2 cellular contexts compared by ENCODE assay signal in genomic region chr10:5643356-5643755, GRCh38.
A peak's percentile ranks its signal among the peaks of the same experiment; 100 is the strongest.
TF ChIP-seq lines count a peak whose summit lies in the region.

No MANE protein-coding gene starts in this region.

TF ChIP-seq in liver, 16 proteins besides CTCF, POLR2A, EP300 and RAD21:
- TF ChIP-seq REST (IDR thresholded peaks at IDR 0.05) (no peak), ATF3 (IDR thresholded peaks at IDR 0.05) (no peak), FOXA1 (IDR thresholded peaks at IDR 0.05) (no peak), ZBTB33 (IDR thresholded peaks at IDR 0.05) (no peak), NR2F2 (IDR thresholded peaks at IDR 0.05) (peak; percentile 40)

TF ChIP-seq in HepG2, 621 proteins besides CTCF, POLR2A, EP300 and RAD21:
- no peak for TF ChIP-seq ZNF713 (CRISPR knock-in tag; IDR thresholded peaks at IDR 0.05)
- TF ChIP-seq SNAPC5 (CRISPR knock-in tag; IDR thresholded peaks at IDR 0.05; ENCODE audit: borderline replicate concordance) = no peak
- TF ChIP-seq ZNF44 (CRISPR knock-in tag; IDR thresholded peaks at IDR 0.05) = no peak
- TF ChIP-seq PAXIP1 (CRISPR knock-in tag; conservative IDR thresholded peaks at IDR 0.05) = no peak
- no peak for TF ChIP-seq ZNF136 (CRISPR knock-in tag; IDR thresholded peaks at IDR 0.05; ENCODE audit: low read depth)
- no peak for TF ChIP-seq ZNF329 (CRISPR knock-in tag; IDR thresholded peaks at IDR 0.05; ENCODE audit: low read depth)
- no peak for TF ChIP-seq BCL3 (CRISPR knock-in tag; IDR thresholded peaks at IDR 0.05)
- TF ChIP-seq ZNF121 (CRISPR knock-in tag; IDR thresholded peaks at IDR 0.05) = no peak
- TF ChIP-seq RFX1 (IDR thresholded peaks at IDR 0.05) = no peak
- TF ChIP-seq ZNF629 (CRISPR knock-in tag; conservative IDR thresholded peaks at IDR 0.05) = no peak
- TF ChIP-seq ZNF839 (CRISPR knock-in tag; IDR thresholded peaks at IDR 0.05; ENCODE audit: borderline replicate concordance) = no peak
- TF ChIP-seq ZNF337 (CRISPR knock-in tag; IDR thresholded peaks at IDR 0.05; ENCODE audit: borderline replicate concordance, low read depth) = no peak
- no peak for TF ChIP-seq ZFP82 (CRISPR knock-in tag; IDR thresholded peaks at IDR 0.05; ENCODE audit: borderline replicate concordance)
- no peak for TF ChIP-seq HINFP (CRISPR knock-in tag; IDR thresholded peaks at IDR 0.05; ENCODE audit: low read depth)
- no peak for TF ChIP-seq GFI1 (CRISPR knock-in tag; IDR thresholded peaks at IDR 0.05; ENCODE audit: borderline replicate concordance)
- no peak for TF ChIP-seq ZSCAN12 (CRISPR knock-in tag; IDR thresholded peaks at IDR 0.05)
- TF ChIP-seq ATF3 (CRISPR knock-in tag; IDR thresholded peaks at IDR 0.05) = no peak
- TF ChIP-seq SNAPC2 (CRISPR knock-in tag; IDR thresholded peaks at IDR 0.05) = no peak
- TF ChIP-seq U2AF1 (optimal IDR thresholded peaks at IDR 0.05; ENCODE audit: low read depth, low read length) = no peak
- no peak for TF ChIP-seq KIAA2018 (CRISPR knock-in tag; IDR thresholded peaks at IDR 0.05; ENCODE audit: borderline replicate concordance)
